In genomic region chr1:149200567-149200966, GRCh38 we compare ENCODE assay signal across 7 cellular contexts.
DNase-seq lines count a peak whose midpoint lies in the region; ATAC-seq, FAIRE-seq and TF ChIP-seq lines count a peak whose summit lies in the region.
"Not testable (repeated sequence)": the region's sequence is repeated elsewhere in the genome, so short reads cannot be mapped to it uniquely, and the experiment has no call there.

No MANE protein-coding gene starts in this region.

- POLR2A ChIA-PET in OCI-LY7 (lab: Charles Lee), result not testable (repeated sequence)

- not testable (repeated sequence) for H3K36me3 ChIP-seq in OCI-LY7 (ENCODE audit: insufficient read depth, low read length); astrocyte (ENCODE audit: insufficient read depth, low read length); osteoblast (ENCODE audit: insufficient read depth, low read length)

- DNase-seq in GM12865 (ENCODE audit: low read depth) (peak; percentile 58), OCI-LY7 (ENCODE audit: low spot score) (peak; percentile 36), astrocyte (ENCODE audit: low read depth) (peak; percentile 61), fibroblast of the conjunctiva (ENCODE audit: low read depth) (peak; percentile 8), osteoblast (ENCODE audit: insufficient read length, low spot score, missing footprints) (peak; percentile 85)

- not testable (repeated sequence) for H4K20me1 ChIP-seq in OCI-LY7 (ENCODE audit: insufficient read depth, low read length); astrocyte (ENCODE audit: insufficient read depth, low read length); osteoblast (ENCODE audit: insufficient read depth, low read length)

- intact Hi-C loops in OCI-LY7 (cut with micrococcal nuclease; ENCODE audit: unreplicated experiment), result not testable (repeated sequence)

- H3K9me3 Mint-ChIP-seq in astrocyte (ENCODE audit: unreplicated experiment), result not testable (repeated sequence)

- not testable (repeated sequence) for TF ChIP-seq CTCF in GM12865 (IDR thresholded peaks at IDR 0.05; ENCODE audit: insufficient read depth, low read depth, low read length, missing control alignments); OCI-LY7 (conservative IDR thresholded peaks at IDR 0.05; ENCODE audit: low read length); astrocyte (IDR thresholded peaks at IDR 0.05; ENCODE audit: insufficient read depth, low read depth, low read length); osteoblast (IDR thresholded peaks at IDR 0.05; ENCODE audit: extremely low read depth, low read depth, low read length)

- not testable (repeated sequence) for H3K4me1 Mint-ChIP-seq in astrocyte (ENCODE audit: low read depth, unreplicated experiment)

- not testable (repeated sequence) for H3K27me3 ChIP-seq in astrocyte (ENCODE audit: insufficient read depth, low read length); osteoblast (ENCODE audit: insufficient read depth, low read length)

- not testable (repeated sequence) for H3K9me3 ChIP-seq in OCI-LY7 (ENCODE audit: low read length); astrocyte (ENCODE audit: insufficient read depth, low read depth, low read length); osteoblast (ENCODE audit: low read depth, low read length)

- H3K4me2 ChIP-seq in OCI-LY7 (ENCODE audit: low read length), result peak overlapping the region; percentile 46
- not testable (repeated sequence) for H3K4me2 ChIP-seq in astrocyte (ENCODE audit: low read length); osteoblast (ENCODE audit: insufficient read depth, low read length)

- not testable (repeated sequence) for H3K9me2 ChIP-seq in OCI-LY7 (ENCODE audit: insufficient read depth, low read length)

- not testable (repeated sequence) for H3K4me3 Mint-ChIP-seq in astrocyte (ENCODE audit: unreplicated experiment)

- H3K79me2 ChIP-seq in OCI-LY7 (ENCODE audit: insufficient read depth, low read depth, low read length); astrocyte (ENCODE audit: insufficient read depth, low read length): not testable (repeated sequence)
- peaks cover 13% of the 10 kb centered on the region for H3K79me2 ChIP-seq in osteoblast (ENCODE audit: insufficient read depth, low read length)

- not testable (repeated sequence) for FAIRE-seq in astrocyte (lab: Jason Lieb, UNC)

- not testable (repeated sequence) for H3K27ac Mint-ChIP-seq in astrocyte (ENCODE audit: unreplicated experiment)

- not testable (repeated sequence) for H3K9ac ChIP-seq in astrocyte (ENCODE audit: low read length)

- H3K36me3 Mint-ChIP-seq in astrocyte (ENCODE audit: low read depth, unreplicated experiment), result not testable (repeated sequence)

- peak; percentile 68 for ATAC-seq in GM21515 (IDR thresholded peaks at IDR 0.05; ENCODE audit: unreplicated experiment)
- ATAC-seq in HG03354 (IDR thresholded peaks at IDR 0.05; ENCODE audit: poor library complexity, severe bottlenecking, unreplicated experiment), result peak; percentile 68

- BruUV-seq in OCI-LY7 (replicated peaks; lab: Mats Ljungman, UMichigan), result not testable (repeated sequence)

- H3K27ac ChIP-seq in OCI-LY7 (ENCODE audit: low read depth, low read length, poor library complexity, severe bottlenecking); astrocyte (ENCODE audit: low read depth, low read length): not testable (repeated sequence)
- H3K27ac ChIP-seq in osteoblast (ENCODE audit: low read depth, low read length), result peak overlapping the region; percentile 7

- not testable (repeated sequence) for H2AFZ ChIP-seq in OCI-LY7 (ENCODE audit: low read length); astrocyte (ENCODE audit: low read depth, low read length); osteoblast (ENCODE audit: low read length)

- CTCF ChIA-PET in OCI-LY7 (lab: Charles Lee; ENCODE audit: unreplicated experiment), result not testable (repeated sequence)

- H3K4me3 ChIP-seq in GM12865 (ENCODE audit: low read depth, low read length); astrocyte (ENCODE audit: insufficient read depth, low read depth, low read length); osteoblast (ENCODE audit: insufficient read depth, low read length): not testable (repeated sequence)
- peak overlapping the region; percentile 1 for H3K4me3 ChIP-seq in OCI-LY7 (ENCODE audit: low read depth, low read length, poor library complexity, severe bottlenecking)

- peaks cover 14% of the 10 kb centered on the region for H3K4me1 ChIP-seq in OCI-LY7 (ENCODE audit: insufficient read depth, low read length, poor library complexity, severe bottlenecking)
- not testable (repeated sequence) for H3K4me1 ChIP-seq in astrocyte (ENCODE audit: insufficient read depth, low read length); osteoblast (ENCODE audit: insufficient read depth, low read length)

- not testable (repeated sequence) for H3K27me3 Mint-ChIP-seq in astrocyte (ENCODE audit: low read depth, unreplicated experiment)

Comparison
In these comparisons a context has a peak if more than half of its experiments do, and no peak if none do; other contexts are left out.
1. DNase-seq: peak in every context shown above with its lines; median percentile 85 in osteoblast; 61 in astrocyte; 58 in GM12865; 36 in OCI-LY7; 8 in fibroblast of the conjunctiva.